ENCODE assay signal across 9 cellular contexts in the genomic region with DNA sequence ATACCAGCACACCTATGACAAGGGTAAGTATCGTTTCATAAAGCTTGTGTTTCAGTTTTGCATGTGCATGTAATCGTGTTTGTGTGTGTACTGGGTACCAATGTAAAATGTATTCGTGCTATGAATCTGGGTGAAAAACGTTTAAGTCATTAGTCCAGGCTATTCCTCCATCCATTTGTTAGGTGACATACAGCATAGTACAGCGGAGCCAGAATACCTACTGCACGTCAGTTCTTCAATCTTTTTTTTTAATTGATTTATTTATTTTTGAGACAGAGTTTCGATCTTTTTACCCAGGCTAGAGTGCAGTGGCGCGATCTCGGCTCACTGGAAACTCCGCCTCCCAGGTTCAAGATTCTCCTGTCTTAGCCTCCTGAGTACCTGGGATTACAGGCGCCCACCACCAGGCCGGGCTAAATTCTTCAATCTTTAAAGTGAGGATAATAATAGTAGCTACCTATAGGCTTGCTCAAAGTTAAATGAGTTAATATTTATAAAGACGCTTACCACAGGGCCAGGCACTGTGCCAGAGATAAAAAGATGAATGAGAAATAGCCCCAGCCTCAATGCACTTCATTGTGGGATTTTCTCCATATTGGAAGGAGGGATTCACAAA. TPM values are rescaled to one million over a fixed set of nuclear protein-coding genes. Genes with fewer than 3 reads are reported as not detected.
A peak's percentile ranks its signal among the peaks of the same experiment; 100 is the strongest.
DNase-seq lines count a peak whose midpoint lies in the region; ATAC-seq and TF ChIP-seq lines count a peak whose summit lies in the region.
"Had no signal": no experiment of that assay in that cellular context is flagged by ENCODE, and none has a peak within 500 bp of the region (broad histone marks: within the 10 kb centered on the region; RNA-seq: fewer than 3 reads in every experiment).

No MANE protein-coding gene starts in this region.

- H4K20me1 ChIP-seq in BLaER1 treated with 17β-estradiol and CSF1 and Interleukin-3, amounts not matched to agents 10 nM and 100 nM: peaks cover 6 to 41% (median 37%) of the 10 kb centered on the region in 11 experiments; a peak in 20 of 22 replicates

- TF ChIP-seq POLR2A in adrenal gland (IDR thresholded peaks at IDR 0.05): no peak
- no peak for TF ChIP-seq POLR2A in right lobe of liver (IDR thresholded peaks at IDR 0.05)
- TF ChIP-seq POLR2A in upper lobe of left lung (IDR thresholded peaks at IDR 0.05): no peak

- peak overlapping the region; percentile 39 to 94 (median 54); a peak in 19 of 20 replicates for H3K4me3 ChIP-seq in BLaER1 treated with 17β-estradiol and CSF1 and Interleukin-3, amounts not matched to agents 10 nM and 100 nM
- H3K4me3 ChIP-seq in adrenal gland: peak overlapping the region in 1 of 4 donors; percentile 97
- H3K4me3 ChIP-seq in right lobe of liver: peak overlapping the region; percentile 71 to 93 (median 87)
- H3K4me3 ChIP-seq in upper lobe of left lung: peak overlapping the region; percentile 59 to 80 (median 67)

- 59 to 68% (median 65%) methylated on average over 14 of the region's 14 CpGs for WGBS in adrenal gland, 4 donors
- 23% methylated on average over 14 of the region's 14 CpGs for WGBS in right lobe of liver (ENCODE audit: insufficient coverage, low coverage, low lambda C conversion rate, missing lambda C conversion rate)
- 61 to 73% methylated on average over 14 of the region's 14 CpGs for WGBS in upper lobe of left lung, 2 donors

- TF ChIP-seq CTCF in adrenal gland (IDR thresholded peaks at IDR 0.05): peak in 1 of 6 experiments; percentile 34
- peak in 1 of 4 donors; percentile 23 for TF ChIP-seq CTCF in right lobe of liver (IDR thresholded peaks at IDR 0.05)
- TF ChIP-seq CTCF in upper lobe of left lung (IDR thresholded peaks at IDR 0.05): peak in 2 of 6 experiments; percentile 12 to 14

- no peaks in the 10 kb centered on the region for H3K27me3 ChIP-seq in BLaER1 treated with 17β-estradiol and CSF1 and Interleukin-3, amounts not matched to agents 10 nM and 100 nM
- H3K27me3 ChIP-seq in adrenal gland (no peaks in the 10 kb centered on the region), right lobe of liver (no peaks in the 10 kb centered on the region), upper lobe of left lung (no peaks in the 10 kb centered on the region)

- DNase-seq in adrenal gland: no peak
- no peak for DNase-seq in right lobe of liver
- DNase-seq in upper lobe of left lung: no peak
- DNase-seq in pons (ENCODE audit: low spot score): no peak

- peak overlapping the region; percentile 28 to 97 (median 62); a peak in 19 of 22 replicates for H3K27ac ChIP-seq in BLaER1 treated with 17β-estradiol and CSF1 and Interleukin-3, amounts not matched to agents 10 nM and 100 nM
- peak overlapping the region in 4 of 5 donors; percentile 89 to 99 (median 94) for H3K27ac ChIP-seq in adrenal gland
- H3K27ac ChIP-seq in right lobe of liver: peak overlapping the region; percentile 94 to 97 (median 95)
- H3K27ac ChIP-seq in upper lobe of left lung: peak overlapping the region; percentile 90 to 97 (median 92)

- peak overlapping the region; percentile 67 to 84 (median 79) for H3K4me2 ChIP-seq in BLaER1 treated with 17β-estradiol and CSF1 and Interleukin-3, amounts not matched to agents 10 nM and 100 nM

- peak overlapping the region; percentile 61 to 96 (median 71) for H3K9ac ChIP-seq in BLaER1 treated with 17β-estradiol and CSF1 and Interleukin-3, amounts not matched to agents 10 nM and 100 nM

- no peaks in the 10 kb centered on the region for H3K9me3 ChIP-seq in BLaER1 treated with 17β-estradiol and CSF1 and Interleukin-3, amounts not matched to agents 10 nM and 100 nM (replicated peaks in 1 of 11)
- H3K9me3 ChIP-seq in adrenal gland (replicated peaks in 1 of 3): no peaks in the 10 kb centered on the region
- H3K9me3 ChIP-seq in right lobe of liver: no peaks in the 10 kb centered on the region
- H3K9me3 ChIP-seq in upper lobe of left lung: no peaks in the 10 kb centered on the region
- H3K9me3 ChIP-seq: mucosa of descending colon had no signal

- ATAC-seq in HG02938 (IDR thresholded peaks at IDR 0.05; ENCODE audit: unreplicated experiment) (peak; percentile 7), right lobe of liver (peak in 3 of 4 donors; percentile 1 to 7 (median 2)), upper lobe of left lung (ENCODE audit: low FRiP score in 2 of 2) (no peak), HG03565 (IDR thresholded peaks at IDR 0.05; ENCODE audit: unreplicated experiment) (no peak), HG02798 (IDR thresholded peaks at IDR 0.05; ENCODE audit: poor library complexity, unreplicated experiment) (no peak)

- no peak for TF ChIP-seq EP300 in upper lobe of left lung (IDR thresholded peaks at IDR 0.05)

- H3K36me3 ChIP-seq in BLaER1 treated with 17β-estradiol and CSF1 and Interleukin-3, amounts not matched to agents 10 nM and 100 nM: peaks cover 36 to 64% (median 49%) of the 10 kb centered on the region in 11 experiments
- H3K36me3 ChIP-seq in adrenal gland (replicated peaks in 1 of 2) (peaks cover 0 to 39% of the 10 kb centered on the region in 2 donors), right lobe of liver (peaks cover 4 to 29% (median 15%) of the 10 kb centered on the region in 4 donors), upper lobe of left lung (peaks cover 10 to 43% (median 27%) of the 10 kb centered on the region in 4 donors)

- H3K4me1 ChIP-seq in BLaER1 treated with 17β-estradiol and CSF1 and Interleukin-3, amounts not matched to agents 10 nM and 100 nM: peaks cover 18 to 27% (median 23%) of the 10 kb centered on the region in 10 experiments
- peaks cover 12 to 20% of the 10 kb centered on the region in 2 donors for H3K4me1 ChIP-seq in adrenal gland (replicated peaks in 1 of 2)
- peaks cover 0 to 23% (median 8%) of the 10 kb centered on the region in 4 donors for H3K4me1 ChIP-seq in right lobe of liver
- peaks cover 12 to 24% (median 19%) of the 10 kb centered on the region in 4 donors for H3K4me1 ChIP-seq in upper lobe of left lung

- intact Hi-C loops in adrenal gland (cut with DNase I): no loop called here
- intact Hi-C loops in right lobe of liver (cut with DNase I): loop anchor here (5.0 to 10.0 kb wide), 3 partner anchors 44 to 64 kb away; a partner anchor contains a TSS

RNA-seq across cellular contexts. Expression of a gene that starts 0.6 kb away (rescaled TPM):
- total RNA-seq in adrenal gland (1,000 to 10,000 TPM in 2 of 8 donors, 100 to 1,000 TPM in 3, 10 to 100 TPM in 3; 76.7 to 2,374 (median 277) TPM), right lobe of liver (100 to 1,000 TPM in 2 of 6 experiments, 10 to 100 TPM in 4; 17.2 to 600 (median 24.9) TPM), upper lobe of left lung (100 to 1,000 TPM in 3 of 6 donors, 10 to 100 TPM in 3; 15.3 to 570 (median 150) TPM)
- 1,000 to 10,000 TPM; 1,149 to 1,897 (median 1,249) TPM for polyA plus RNA-seq in adrenal gland

RNA-seq across cellular contexts. Expression of a gene that starts 20.2 kb away (rescaled TPM):
- total RNA-seq in adrenal gland (10 to 100 TPM in 6 of 8 donors, 1 to 10 TPM in 2; 6.8 to 34.0 (median 16.4) TPM), right lobe of liver (1 to 10 TPM in 5 of 6 experiments, under 1 TPM in 1; 0.99 to 2.6 (median 2.3) TPM), upper lobe of left lung (10 to 100 TPM in 1 of 6 donors, 1 to 10 TPM in 5; 5.6 to 23.0 (median 9.3) TPM)
- 10 to 100 TPM in 1 of 3 donors, 1 to 10 TPM in 2; 5.7 to 10.3 (median 6.4) TPM for polyA plus RNA-seq in adrenal gland

RNA-seq across cellular contexts. Expression of a gene that starts 38.9 kb away (rescaled TPM):
- total RNA-seq in adrenal gland: 10 to 100 TPM in 1 of 8 donors, 1 to 10 TPM in 7; 1.3 to 25.7 (median 1.5) TPM
- polyA plus RNA-seq in adrenal gland: 1 to 10 TPM; 1.9 to 5.0 (median 2.6) TPM
- 100 to 1,000 TPM in 1 of 6 experiments, 10 to 100 TPM in 5; 39.1 to 139 (median 66.9) TPM for total RNA-seq in right lobe of liver
- total RNA-seq in upper lobe of left lung: 100 to 1,000 TPM in 3 of 6 donors, 10 to 100 TPM in 3; 56.8 to 171 (median 101) TPM

RNA-seq across cellular contexts. Expression of a gene that starts 44.0 kb away (rescaled TPM):
- total RNA-seq in adrenal gland: 10 to 100 TPM; 50.9 to 72.6 (median 57.3) TPM
- 10 to 100 TPM; 27.7 to 49.7 (median 37.1) TPM for polyA plus RNA-seq in adrenal gland
- 10 to 100 TPM; 31.5 to 63.7 (median 47.9) TPM for total RNA-seq in right lobe of liver
- 10 to 100 TPM; 12.8 to 36.3 (median 21.9) TPM for total RNA-seq in upper lobe of left lung

Comparison
In these comparisons a context has a peak if more than half of its experiments do, and no peak if none do; other contexts are left out.
1. ATAC-seq: peak in HG02938 (single experiment) and right lobe of liver (3 of 4); none in upper lobe of left lung (0 of 2), HG03565 (single experiment) and HG02798 (single experiment).
2. intact Hi-C loops: an anchor here in right lobe of liver (5.0 to 10.0 kb wide); none called in adrenal gland.
3. Peak in every context shown above with its lines, with median percentiles within 50 percentile points of each other: H3K27ac ChIP-seq.